In genomic region chr17:78200451-78200850, GRCh38 we compare ENCODE assay signal across 28 cellular contexts. TPM values are rescaled to one million over a fixed set of nuclear protein-coding genes. Genes with fewer than 3 reads are reported as not detected.
"Had no signal": no experiment of that assay in that cellular context is flagged by ENCODE, and none has a peak within 500 bp of the region (broad histone marks: within the 10 kb centered on the region; RNA-seq: fewer than 3 reads in every experiment).

No MANE protein-coding gene starts in this region.

- H3K9me3 ChIP-seq: heart left ventricle, sigmoid colon, uterus had no signal

- H3K27me3 ChIP-seq: dorsolateral prefrontal cortex, heart left ventricle, neural progenitor cell, sigmoid colon, uterus had no signal

- H3K9ac ChIP-seq: neural progenitor cell, parathyroid adenoma had no signal

- H3K27me3 Mint-ChIP-seq: natural killer cell treated with Interleukin-12 subunit alpha and Interleukin-12 subunit beta and Interleukin-15 and Interleukin-18, amount 100 ng/mL, for 72 hours had no signal

- H3K4me3 Mint-ChIP-seq: mesothelial cell of epicardium; natural killer cell treated with Interleukin-12 subunit alpha and Interleukin-12 subunit beta and Interleukin-15 and Interleukin-18, amount 100 ng/mL, for 72 hours; neural progenitor cell had no signal

- H3K79me2 ChIP-seq: parathyroid adenoma had no signal

- H3K27ac ChIP-seq: neural progenitor cell, uterus had no signal

- FAIRE-seq: frontal cortex, islet of Langerhans had no signal

- H3K4me3 ChIP-seq: coronary artery, dorsolateral prefrontal cortex, heart left ventricle, neural progenitor cell, sigmoid colon, skin epidermis, uterus had no signal

- H3K27ac Mint-ChIP-seq: mesothelial cell of epicardium; natural killer cell treated with Interleukin-12 subunit alpha and Interleukin-12 subunit beta and Interleukin-15 and Interleukin-18, amount 100 ng/mL, for 72 hours; neural progenitor cell had no signal

- DNase-seq: dorsolateral prefrontal cortex; effector CD8-positive, alpha-beta T cell; heart left ventricle; hypothalamus; kidney glomerular epithelial cell; sigmoid colon; stimulated activated CD4-positive, alpha-beta T cell treated with anti-CD3 and anti-CD28 coated beads, Interleukin-2, amount 100 ng/mL, for 24 hours; stimulated activated CD4-positive, alpha-beta T cell treated with anti-CD3 and anti-CD28 coated beads, Interleukin-4, amount 100 ng/mL, for 4 hours; stimulated activated naive CD4-positive, alpha-beta T cell; trophoblast cell; uterus had no signal

- H3K36me3 Mint-ChIP-seq: natural killer cell treated with Interleukin-12 subunit alpha and Interleukin-12 subunit beta and Interleukin-15 and Interleukin-18, amount 100 ng/mL, for 72 hours had no signal

- H3K4me1 ChIP-seq: neural progenitor cell, sigmoid colon, uterus had no signal

- H2AFZ ChIP-seq: neural progenitor cell, parathyroid adenoma had no signal

- H3K4me2 ChIP-seq: neural progenitor cell had no signal

- H3K9me3 Mint-ChIP-seq: mesothelial cell of epicardium; natural killer cell treated with Interleukin-12 subunit alpha and Interleukin-12 subunit beta and Interleukin-15 and Interleukin-18, amount 100 ng/mL, for 72 hours; neural progenitor cell had no signal

- H3K36me3 ChIP-seq: neural progenitor cell, uterus had no signal

- ATAC-seq: esophagus mucosa; heart left ventricle; natural killer cell treated with Interleukin-12 subunit alpha and Interleukin-12 subunit beta and Interleukin-15 and Interleukin-18, amount 100 ng/mL, for 72 hours had no signal

RNA-seq across cellular contexts. Expression of gene TMEM235, which starts 31.0 kb away (rescaled TPM):
- total RNA-seq: chondrocyte; esophagus mucosa; fibroblast of lung; frontal cortex; glomerular endothelial cell; heart left ventricle; lower leg skin; mucosa of gallbladder; myocyte; natural killer cell treated with Interleukin-12 subunit alpha and Interleukin-12 subunit beta and Interleukin-15 and Interleukin-18, amount 100 ng/mL, for 72 hours; omental fat pad; pulmonary artery endothelial cell; sigmoid colon; uterus had no signal
- polyA plus RNA-seq: fibroblast of lung, heart left ventricle had no signal
